Comparison of ENCODE assay signal across 1 cellular context in genomic region chr16:57611184-57611583, GRCh38.
TF ChIP-seq lines count a peak whose summit lies in the region.

No MANE protein-coding gene starts in this region.

TF ChIP-seq in GM12878, 131 proteins besides CTCF, POLR2A, EP300 and RAD21 (continued from another document and continues in another):
- TF ChIP-seq E2F8 (IDR thresholded peaks at IDR 0.05; ENCODE audit: low read depth, partially characterized antibody) = no peak
- no peak for TF ChIP-seq CEBPZ (IDR thresholded peaks at IDR 0.05; ENCODE audit: low read depth, low read length)
- TF ChIP-seq HDAC2 (IDR thresholded peaks at IDR 0.05) = no peak
- TF ChIP-seq MTA2 (IDR thresholded peaks at IDR 0.05; ENCODE audit: low read depth) = peak; percentile 59; the same call in 1 of the 2 replicates
- peak; percentile 77 for TF ChIP-seq CREB1 (IDR thresholded peaks at IDR 0.05; ENCODE audit: low read depth)
- TF ChIP-seq FOXM1 (IDR thresholded peaks at IDR 0.05; ENCODE audit: low read depth, low read length) = peak; percentile 61; the same call in 1 of the 2 replicates
- TF ChIP-seq NR2C2 (IDR thresholded peaks at IDR 0.05; ENCODE audit: borderline replicate concordance, control insufficient read depth, insufficient read length, low read depth) = no peak
- no peak for TF ChIP-seq ZNF274 (IDR thresholded peaks at IDR 0.05; ENCODE audit: insufficient read depth, insufficient read length)
- TF ChIP-seq SREBF2 (IDR thresholded peaks at IDR 0.05; ENCODE audit: low read length) = no peak
- no peak for TF ChIP-seq BHLHE40 (IDR thresholded peaks at IDR 0.05; ENCODE audit: borderline replicate concordance in 1 of 2, low read depth in 2 of 2, low read length in 1 of 2)
- no peak for TF ChIP-seq NFXL1 (IDR thresholded peaks at IDR 0.05; ENCODE audit: borderline replicate concordance)
- TF ChIP-seq PAX5 (IDR thresholded peaks at IDR 0.05; ENCODE audit: borderline replicate concordance, low read depth, low read length) = no peak
- TF ChIP-seq RB1 (IDR thresholded peaks at IDR 0.05; ENCODE audit: borderline replicate concordance) = no peak
- no peak for TF ChIP-seq TCF3 (IDR thresholded peaks at IDR 0.05; ENCODE audit: borderline replicate concordance, insufficient read depth, low read depth, low read length)
- no peak for TF ChIP-seq ZSCAN29 (IDR thresholded peaks at IDR 0.05)
- TF ChIP-seq JUND (IDR thresholded peaks at IDR 0.05; ENCODE audit: low read depth, low read length) = no peak
- no peak for TF ChIP-seq HDAC6 (IDR thresholded peaks at IDR 0.05; ENCODE audit: unreplicated experiment)
- no peak for TF ChIP-seq TCF12 (IDR thresholded peaks at IDR 0.05; ENCODE audit: low read depth, low read length)
- no peak for TF ChIP-seq PBX3 (IDR thresholded peaks at IDR 0.05; ENCODE audit: insufficient replicate concordance, low read depth, low read length)
- TF ChIP-seq USF2 (IDR thresholded peaks at IDR 0.05; ENCODE audit: borderline replicate concordance, low read depth, low read length) = no peak
- TF ChIP-seq MTA3 (IDR thresholded peaks at IDR 0.05; ENCODE audit: borderline replicate concordance, low read length) = no peak; the same call in 1 of the 2 replicates
- TF ChIP-seq ZBTB11 (CRISPR knock-in tag; IDR thresholded peaks at IDR 0.05) = no peak
- no peak for TF ChIP-seq SIN3A (IDR thresholded peaks at IDR 0.05; ENCODE audit: low read depth, low read length)
- no peak for TF ChIP-seq USF1 (IDR thresholded peaks at IDR 0.05; ENCODE audit: borderline replicate concordance, extremely low read length, insufficient read depth, low read depth, low read length)
- TF ChIP-seq FOS (IDR thresholded peaks at IDR 0.05; ENCODE audit: borderline replicate concordance, extremely low read depth, insufficient read length) = no peak
- no peak for TF ChIP-seq E4F1 (IDR thresholded peaks at IDR 0.05; ENCODE audit: borderline replicate concordance, partially characterized antibody)
- TF ChIP-seq MEF2B (IDR thresholded peaks at IDR 0.05; ENCODE audit: partially characterized antibody, poor library complexity, severe bottlenecking) = no peak
- no peak for TF ChIP-seq ZNF207 (IDR thresholded peaks at IDR 0.05; ENCODE audit: borderline replicate concordance)
- TF ChIP-seq RUNX3 (IDR thresholded peaks at IDR 0.05; ENCODE audit: low read length) = peak; percentile 61; the same call in 1 of the 2 replicates
- TF ChIP-seq HDGF (IDR thresholded peaks at IDR 0.05) = no peak
- TF ChIP-seq CBX5 (IDR thresholded peaks at IDR 0.05; ENCODE audit: low read depth) = no peak
- 0 out of 2 replicates have a peak, but pooled peaks have one; percentile 36 for TF ChIP-seq MEF2A (IDR thresholded peaks at IDR 0.05; ENCODE audit: insufficient read depth, low read depth, low read length)
- TF ChIP-seq SMARCA5 (IDR thresholded peaks at IDR 0.05) = no peak
- no peak for TF ChIP-seq ASH2L (IDR thresholded peaks at IDR 0.05; ENCODE audit: borderline replicate concordance, low read depth)
- TF ChIP-seq BRCA1 (IDR thresholded peaks at IDR 0.05; ENCODE audit: low read depth, low read length) = no peak
- no peak for TF ChIP-seq SUPT20H (IDR thresholded peaks at IDR 0.05; ENCODE audit: borderline replicate concordance, control insufficient read depth, low read depth, low read length)
- TF ChIP-seq SUZ12 (IDR thresholded peaks at IDR 0.05; ENCODE audit: unreplicated experiment) = no peak
- TF ChIP-seq PML (IDR thresholded peaks at IDR 0.05; ENCODE audit: low read length) = 0 out of 2 replicates have a peak, but pooled peaks have one; percentile 27
- TF ChIP-seq KLF5 (IDR thresholded peaks at IDR 0.05; ENCODE audit: partially characterized antibody) = no peak
- TF ChIP-seq ATF3 (IDR thresholded peaks at IDR 0.05; ENCODE audit: borderline replicate concordance, extremely low read depth, low read depth, low read length) = no peak
- TF ChIP-seq CREM (IDR thresholded peaks at IDR 0.05; ENCODE audit: low read depth) = peak; percentile 81
- no peak for TF ChIP-seq EED (IDR thresholded peaks at IDR 0.05; ENCODE audit: low read depth)
- no peak for TF ChIP-seq SMC3 (IDR thresholded peaks at IDR 0.05; ENCODE audit: borderline replicate concordance, low read length)
- no peak for TF ChIP-seq NBN (IDR thresholded peaks at IDR 0.05)
- TF ChIP-seq ZNF687 (IDR thresholded peaks at IDR 0.05) = no peak
- TF ChIP-seq PAX8 (IDR thresholded peaks at IDR 0.05) = no peak
